ENCODE assay signal across 13 cellular contexts in genomic region chr1:4654764-4655673, GRCh38. TPM values are rescaled to one million over a fixed set of nuclear protein-coding genes. Genes with fewer than 3 reads are reported as not detected.
DNase-seq lines count a peak whose midpoint lies in the region; ATAC-seq and TF ChIP-seq lines count a peak whose summit lies in the region.
"Had no signal": no experiment of that assay in that cellular context is flagged by ENCODE, and none has a peak within 500 bp of the region (broad histone marks: within the 10 kb centered on the region; RNA-seq: fewer than 3 reads in every experiment).

No MANE protein-coding gene starts in this region.

- intact Hi-C loops in left lung (cut with DNase I) = no loop called here
- intact Hi-C loops in A673 (cut with micrococcal nuclease; ENCODE audit: unreplicated experiment) = no loop called here

- CTCF ChIA-PET in BJ (lab: Yijun Ruan, JAX) = interaction anchor here (0.5 kb wide), 1 partner anchor 142 kb away, joined by 3 read pairs; no protein-coding TSS in a partner anchor
- CTCF ChIA-PET in A673 (lab: Charles Lee) = no interaction called here

- BruUV-seq in A673 (replicated peaks; lab: Mats Ljungman, UMichigan) = no TSS peak

- H3K36me3 ChIP-seq in BJ (ENCODE audit: control insufficient read depth, insufficient read depth, low read length) (no peaks in the 10 kb centered on the region), HUES48 (ENCODE audit: control insufficient read depth, insufficient read depth, low read length) (no peaks in the 10 kb centered on the region), endodermal cell (ENCODE audit: control insufficient read depth, insufficient read depth, low read length) (no peaks in the 10 kb centered on the region), osteoblast (ENCODE audit: insufficient read depth, low read length) (no peaks in the 10 kb centered on the region), left lung (no peaks in the 10 kb centered on the region), A673 (ENCODE audit: insufficient read depth, low read length, poor library complexity, severe bottlenecking) (no peaks in the 10 kb centered on the region)

- no peaks in the 10 kb centered on the region for H3K36me3 Mint-ChIP-seq in endodermal cell (ENCODE audit: low read depth)

- DNase-seq in BJ (ENCODE audit: low read depth) (no peak), endodermal cell (peak; percentile 71), osteoblast (ENCODE audit: insufficient read length, low spot score, missing footprints) (peak; percentile 90), DMS114 treated with DMSO at 0.1 percent for 48 hours (lab: John Stamatoyannopoulos, UW; ENCODE audit: unreplicated experiment) (no peak), SHP77 treated with DMSO at 0.1 percent for 48 hours (lab: John Stamatoyannopoulos, UW) (no peak), left lung (no peak), A673 (ENCODE audit: low spot score) (no peak)
- DNase-seq: activated CD4-positive, CD25-positive, alpha-beta regulatory T cell; activated effector memory CD4-positive, alpha-beta T cell treated with Interleukin-2 at 50 U/mL for 16 hours; DMS153; PC-3 had no signal

- H2AFZ ChIP-seq in osteoblast (ENCODE audit: low read length) = no peak overlapping the region

- H3K9ac ChIP-seq in HUES48 (ENCODE audit: low read depth, low read length) (no peak overlapping the region), endodermal cell (ENCODE audit: extremely low read depth, low read length, poor library complexity, severe bottlenecking) (peak overlapping the region; percentile 38)

- no peaks in the 10 kb centered on the region for H4K20me1 ChIP-seq in osteoblast (ENCODE audit: insufficient read depth, low read length)

- TF ChIP-seq CTCF in BJ (IDR thresholded peaks at IDR 0.05; ENCODE audit: insufficient read depth, low read depth, low read length) (no peak), endodermal cell (conservative IDR thresholded peaks at IDR 0.05) (no peak), osteoblast (IDR thresholded peaks at IDR 0.05; ENCODE audit: extremely low read depth, low read depth, low read length) (no peak), left lung (IDR thresholded peaks at IDR 0.05) (no peak), A673 (conservative IDR thresholded peaks at IDR 0.05; ENCODE audit: low read depth, low read length) (no peak)

- peaks cover 44% of the 10 kb centered on the region for H3K4me1 Mint-ChIP-seq in endodermal cell

- H3K4me2 ChIP-seq in osteoblast (ENCODE audit: insufficient read depth, low read length) = no peak overlapping the region

- H3K4me3 ChIP-seq in BJ (ENCODE audit: low read depth, low read length) (peak overlapping the region; percentile 32), HUES48 (ENCODE audit: low read depth, low read length) (peak overlapping the region; percentile 61), endodermal cell (ENCODE audit: low read length) (peak overlapping the region; percentile 76), osteoblast (ENCODE audit: insufficient read depth, low read length) (no peak overlapping the region), left lung (no peak overlapping the region), A673 (ENCODE audit: low read depth, low read length, poor library complexity, severe bottlenecking) (no peak overlapping the region)

- H3K4me3 Mint-ChIP-seq in endodermal cell = peak overlapping the region; percentile 60

- H3K4me1 ChIP-seq in HUES48 (ENCODE audit: control insufficient read depth, insufficient read depth, low read length) (peaks cover 51% of the 10 kb centered on the region), endodermal cell (ENCODE audit: control insufficient read depth, insufficient read depth, low read length) (peaks cover 28% of the 10 kb centered on the region), osteoblast (ENCODE audit: insufficient read depth, low read length) (no peaks in the 10 kb centered on the region), left lung (peaks cover 0 to 8% of the 10 kb centered on the region in 2 donors), A673 (ENCODE audit: insufficient read depth, low read length, poor library complexity, severe bottlenecking) (no peaks in the 10 kb centered on the region)

- H3K79me2 ChIP-seq in osteoblast (ENCODE audit: insufficient read depth, low read length) = no peaks in the 10 kb centered on the region

- H3K27ac Mint-ChIP-seq in endodermal cell = no peak overlapping the region

- H3K27me3 ChIP-seq in BJ (ENCODE audit: control insufficient read depth, insufficient read depth, low read length) = peaks cover 9% of the 10 kb centered on the region
- peaks cover 69% of the 10 kb centered on the region for H3K27me3 ChIP-seq in HUES48 (ENCODE audit: control insufficient read depth, insufficient read depth, low read length)
- H3K27me3 ChIP-seq in endodermal cell (ENCODE audit: control insufficient read depth, insufficient read depth, low read length, poor library complexity, severe bottlenecking) = peaks cover 15% of the 10 kb centered on the region
- peaks cover 9% of the 10 kb centered on the region for H3K27me3 ChIP-seq in osteoblast (ENCODE audit: insufficient read depth, low read length)
- H3K27me3 ChIP-seq in left lung = peaks cover 67 to 99% of the 10 kb centered on the region in 2 donors
- peaks cover 63% of the 10 kb centered on the region for H3K27me3 ChIP-seq in A673 (replicated peaks; ENCODE audit: insufficient read depth, low read depth, low read length, poor library complexity)

- ATAC-seq in left lung = no peak
- ATAC-seq: HCT116, PC-3 had no signal

- WGBS in endodermal cell (ENCODE audit: insufficient coverage in 1 of 2, insufficient read length in 1 of 2), 2 experiments = 0 to 1% methylated on average over 46 to 142 of the region's 142 CpGs

- H3K9me3 ChIP-seq in HUES48 (ENCODE audit: control insufficient read depth, insufficient read depth, low read length) = no peaks in the 10 kb centered on the region
- H3K9me3 ChIP-seq in endodermal cell (ENCODE audit: control insufficient read depth, low read length) = no peaks in the 10 kb centered on the region
- H3K9me3 ChIP-seq in osteoblast (ENCODE audit: low read depth, low read length) = no peaks in the 10 kb centered on the region
- no peaks in the 10 kb centered on the region for H3K9me3 ChIP-seq in left lung
- no peaks in the 10 kb centered on the region for H3K9me3 ChIP-seq in A673 (ENCODE audit: low read depth, low read length, poor library complexity, severe bottlenecking)

- POLR2A ChIA-PET in BJ (lab: Charles Lee) = no interaction called here
- POLR2A ChIA-PET in A673 (lab: Charles Lee; ENCODE audit: low non-redundant PET) = no interaction called here

- H3K9me3 Mint-ChIP-seq in endodermal cell = no peaks in the 10 kb centered on the region

- H3K27ac ChIP-seq in HUES48 (ENCODE audit: low read depth, low read length) (no peak overlapping the region), endodermal cell (ENCODE audit: low read depth, low read length) (no peak overlapping the region), osteoblast (ENCODE audit: low read depth, low read length) (no peak overlapping the region), left lung (no peak overlapping the region), A673 (ENCODE audit: low read depth, low read length, poor library complexity, severe bottlenecking) (no peak overlapping the region)

- peaks cover 44% of the 10 kb centered on the region for H3K27me3 Mint-ChIP-seq in endodermal cell (ENCODE audit: insufficient read depth)

RNA-seq across cellular contexts. Expression of gene AJAP1, which starts 0.6 kb away (rescaled TPM):
- polyA plus RNA-seq in BJ (2011; rRNA removed) = 0.50 and 0.80 TPM in 2 replicates
- polyA minus RNA-seq in BJ (2011; rRNA and poly(A)+ RNA removed) = 0.57 and 1.1 TPM in 2 replicates
- total RNA-seq in endodermal cell (10 to 100 TPM; 19.4 to 22.1 TPM), osteoblast (0.29 and 1.1 TPM in 2 replicates), left lung (under 1 TPM; 0.71 to 0.79 TPM), A673 (2021) (not detected in 2 replicates)
- 5.5 TPM for polyA plus RNA-seq in endodermal cell (2013, experiment 1 of 2)
- polyA plus RNA-seq in endodermal cell (2013, experiment 2 of 2) = 6.1 TPM
- total RNA-seq: PC-3 had no signal

Comparison
In these comparisons a context has a peak if more than half of its experiments do, and no peak if none do; other contexts are left out.
1. DNase-seq: peak in endodermal cell (single experiment) and osteoblast (single experiment); none in BJ (single experiment), DMS114 treated with DMSO at 0.1 percent for 48 hours (single experiment), SHP77 treated with DMSO at 0.1 percent for 48 hours (single experiment), left lung (0 of 2) and A673 (single experiment).
2. H3K4me3 ChIP-seq: peak in BJ (single experiment), HUES48 (single experiment) and endodermal cell (single experiment); none in osteoblast (single experiment), left lung (0 of 2) and A673 (single experiment).